Comparison of ENCODE assay signal across 8 cellular contexts in the genomic region with DNA sequence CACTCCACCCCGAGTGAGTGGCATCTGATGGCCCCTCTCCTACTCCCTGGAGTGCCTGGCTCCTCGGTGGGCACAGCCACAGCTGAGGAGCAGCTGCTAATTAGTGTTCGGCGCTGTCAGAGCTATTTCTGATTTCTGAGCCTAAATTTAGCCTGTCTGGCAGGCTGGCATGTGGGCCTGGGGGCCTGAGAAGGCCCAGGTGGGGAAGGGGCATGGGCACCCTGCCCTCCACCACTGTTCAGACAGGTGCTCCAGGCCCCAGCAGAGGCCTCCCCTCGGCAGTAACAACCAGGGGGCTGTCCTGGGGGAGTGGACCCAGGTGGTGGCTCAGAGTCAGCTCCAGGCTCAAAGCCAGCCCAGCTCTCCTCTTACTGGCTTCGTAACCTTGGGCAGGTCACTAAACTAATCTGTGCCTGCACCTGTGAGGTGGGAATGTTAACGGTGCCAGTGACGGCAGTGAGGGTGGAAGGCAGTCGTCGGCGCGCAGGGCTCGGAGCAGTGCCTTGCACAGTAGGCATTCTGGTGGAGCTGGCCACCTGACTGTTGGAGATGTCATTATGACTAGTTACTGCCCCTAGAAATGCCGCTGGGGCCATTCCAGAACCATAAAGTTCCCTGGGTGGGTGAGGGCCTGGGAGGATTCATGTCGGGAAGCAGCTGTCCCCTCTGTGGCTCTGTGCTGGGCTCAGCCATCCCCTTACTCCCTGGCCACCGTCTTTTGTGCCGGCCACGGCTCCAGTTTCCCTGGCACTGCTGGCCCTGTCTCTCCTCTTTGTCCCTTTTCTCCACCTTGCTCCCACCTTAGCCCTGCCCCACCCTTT. TPM values are rescaled to one million over a fixed set of nuclear protein-coding genes. Genes with fewer than 3 reads are reported as not detected.
A peak's percentile ranks its signal among the peaks of the same experiment; 100 is the strongest.
DNase-seq lines count a peak whose midpoint lies in the region; ATAC-seq, FAIRE-seq and TF ChIP-seq lines count a peak whose summit lies in the region.

No MANE protein-coding gene starts in this region.

- peaks cover 84% of the 10 kb centered on the region for H3K4me1 Mint-ChIP-seq in activated naive CD4-positive, alpha-beta T cell treated with anti-CD3 and anti-CD28 coated beads, Interleukin-2, amount 10 ng/mL, durations not matched to agents 7 days and 5 days

- no peak for TF ChIP-seq CTCF in lower lobe of right lung (IDR thresholded peaks at IDR 0.05)

- intact Hi-C loops in Right ventricle myocardium inferior (cut with DNase I): no loop called here
- intact Hi-C loops in cardiac septum (cut with DNase I): no loop called here
- intact Hi-C loops in lower lobe of right lung (cut with DNase I): no loop called here

- no peaks in the 10 kb centered on the region for H3K9me3 ChIP-seq in lower lobe of right lung

- FAIRE-seq in urothelium cell line (lab: Jason Lieb, UNC): peak; percentile 32

- H3K4me1 ChIP-seq in lower lobe of right lung: peaks cover 73% of the 10 kb centered on the region

- DNase-seq in Right ventricle myocardium inferior (ENCODE audit: missing footprints) (peak; percentile 65), cardiac septum (ENCODE audit: low spot score) (no peak), lower lobe of right lung (no peak), urothelium cell line (ENCODE audit: low spot score) (no peak), epidermal melanocyte (ENCODE audit: insufficient read length, low spot score) (no peak), DMS114 treated with DMSO at 0.1 percent for 48 hours (lab: John Stamatoyannopoulos, UW; ENCODE audit: unreplicated experiment) (no peak)
- no peak for DNase-seq in activated naive CD4-positive, alpha-beta T cell treated with anti-CD3 and anti-CD28 coated beads, Interleukin-2, amount 10 ng/mL, durations not matched to agents 7 days and 5 days

- H3K4me3 Mint-ChIP-seq in activated naive CD4-positive, alpha-beta T cell treated with anti-CD3 and anti-CD28 coated beads, Interleukin-2, amount 10 ng/mL, durations not matched to agents 7 days and 5 days: peak overlapping the region; percentile 100

- CTCF ChIA-PET in activated naive CD4-positive, alpha-beta T cell treated with anti-CD3 and anti-CD28 coated beads, Interleukin-2, amount 10 ng/mL, durations not matched to agents 7 days and 5 days (lab: Charles Lee): interaction anchor here (1.0 to 10.3 kb wide), 7 partner anchors 8 to 157 kb away, joined by 3 to 276 read pairs (median 3); a partner anchor contains a TSS

- H3K27me3 ChIP-seq in lower lobe of right lung (ENCODE audit: low read depth): no peaks in the 10 kb centered on the region

- peak overlapping the region; percentile 81 for H3K27ac ChIP-seq in lower lobe of right lung

- H3K36me3 ChIP-seq in lower lobe of right lung: peaks cover 1% of the 10 kb centered on the region

- peak overlapping the region; percentile 99 for H3K27ac Mint-ChIP-seq in activated naive CD4-positive, alpha-beta T cell treated with anti-CD3 and anti-CD28 coated beads, Interleukin-2, amount 10 ng/mL, durations not matched to agents 7 days and 5 days

- peaks cover 51% of the 10 kb centered on the region for H3K36me3 Mint-ChIP-seq in activated naive CD4-positive, alpha-beta T cell treated with anti-CD3 and anti-CD28 coated beads, Interleukin-2, amount 10 ng/mL, durations not matched to agents 7 days and 5 days

- ATAC-seq in Right ventricle myocardium inferior: no peak
- peak in 1 of 2 donors; percentile 0 for ATAC-seq in lower lobe of right lung
- ATAC-seq in GM18861 (IDR thresholded peaks at IDR 0.05; ENCODE audit: unreplicated experiment): no peak

- H3K4me3 ChIP-seq in lower lobe of right lung: peak overlapping the region; percentile 28

- H3K27me3 Mint-ChIP-seq in activated naive CD4-positive, alpha-beta T cell treated with anti-CD3 and anti-CD28 coated beads, Interleukin-2, amount 10 ng/mL, durations not matched to agents 7 days and 5 days: no peaks in the 10 kb centered on the region

- H3K9me3 Mint-ChIP-seq in activated naive CD4-positive, alpha-beta T cell treated with anti-CD3 and anti-CD28 coated beads, Interleukin-2, amount 10 ng/mL, durations not matched to agents 7 days and 5 days: no peaks in the 10 kb centered on the region

RNA-seq across cellular contexts. Expression of a gene that starts 6.6 kb away (rescaled TPM):
- 13.7 TPM for total RNA-seq in Right ventricle myocardium inferior
- 12.2 TPM for total RNA-seq in cardiac septum
- 87.0 TPM for total RNA-seq in lower lobe of right lung

RNA-seq across cellular contexts. Expression of a gene that starts 33.6 kb away (rescaled TPM):
- total RNA-seq in Right ventricle myocardium inferior (not detected), cardiac septum (not detected), lower lobe of right lung (not detected)
